In genomic region chr5:158115468-158115867, GRCh38 we compare ENCODE assay signal across 19 cellular contexts.
DNase-seq lines count a peak whose midpoint lies in the region; ATAC-seq and TF ChIP-seq lines count a peak whose summit lies in the region.
"Had no signal": no experiment of that assay in that cellular context is flagged by ENCODE, and none has a peak within 500 bp of the region (broad histone marks: within the 10 kb centered on the region; RNA-seq: fewer than 3 reads in every experiment).

No MANE protein-coding gene starts in this region.

- no peak for ATAC-seq in activated naive CD8-positive, alpha-beta T cell treated with anti-CD3 and anti-CD28 coated beads, Interleukin-2, amount 50 U/mL, for 24 hours
- ATAC-seq: A549 had no signal

- H3K4me3 ChIP-seq in AG10803 (ENCODE audit: low read length), result no peak overlapping the region
- H3K4me3 ChIP-seq in fibroblast of villous mesenchyme (ENCODE audit: low read depth, low read length), result no peak overlapping the region
- H3K4me3 ChIP-seq: A549, SK-N-MC had no signal

- H3K4me3 Mint-ChIP-seq in activated naive CD8-positive, alpha-beta T cell treated with anti-CD3 and anti-CD28 coated beads, Interleukin-2, amount 50 U/mL, for 24 hours, result no peak overlapping the region
- H3K4me3 Mint-ChIP-seq: H9 had no signal

- H3K27ac Mint-ChIP-seq in activated naive CD8-positive, alpha-beta T cell treated with anti-CD3 and anti-CD28 coated beads, Interleukin-2, amount 50 U/mL, for 24 hours, result no peak overlapping the region
- H3K27ac Mint-ChIP-seq: H9 had no signal

- no peaks in the 10 kb centered on the region for H3K4me1 Mint-ChIP-seq in activated naive CD8-positive, alpha-beta T cell treated with anti-CD3 and anti-CD28 coated beads, Interleukin-2, amount 50 U/mL, for 24 hours
- H3K4me1 Mint-ChIP-seq: H9 had no signal

- TF ChIP-seq CTCF in AG10803 (conservative IDR thresholded peaks at IDR 0.05; ENCODE audit: low read length), result no peak
- no peak for TF ChIP-seq CTCF in fibroblast of villous mesenchyme (IDR thresholded peaks at IDR 0.05; ENCODE audit: insufficient read depth, low read depth, low read length)

- no peaks in the 10 kb centered on the region for H3K9me3 Mint-ChIP-seq in activated naive CD8-positive, alpha-beta T cell treated with anti-CD3 and anti-CD28 coated beads, Interleukin-2, amount 50 U/mL, for 24 hours
- H3K9me3 Mint-ChIP-seq: H9 had no signal

- peaks cover 16% of the 10 kb centered on the region for H3K27me3 Mint-ChIP-seq in activated naive CD8-positive, alpha-beta T cell treated with anti-CD3 and anti-CD28 coated beads, Interleukin-2, amount 50 U/mL, for 24 hours

- H3K36me3 Mint-ChIP-seq in activated naive CD8-positive, alpha-beta T cell treated with anti-CD3 and anti-CD28 coated beads, Interleukin-2, amount 50 U/mL, for 24 hours (ENCODE audit: low read depth), result no peaks in the 10 kb centered on the region

- peak; percentile 47 for DNase-seq in AG10803 (ENCODE audit: low read depth)
- peak; percentile 34 for DNase-seq in LHCN-M2 (ENCODE audit: low read depth)
- DNase-seq in fibroblast of villous mesenchyme (ENCODE audit: low read depth), result peak; percentile 7
- DNase-seq in stromal cell of bone marrow (ENCODE audit: low read depth), result peak; percentile 67
- DNase-seq in activated naive CD8-positive, alpha-beta T cell treated with anti-CD3 and anti-CD28 coated beads, Interleukin-2, amount 50 U/mL, for 24 hours, result no peak
- DNase-seq in NCI-H1436 treated with DMSO at 0.1 percent for 48 hours (lab: John Stamatoyannopoulos, UW), result no peak
- no peak for DNase-seq in COR-L47 (lab: John Stamatoyannopoulos, UW)
- DNase-seq: DMS153, DND-41, H9, NCI-H1092, NCI-H146, NCI-H2029, NCI-H446, NCI-H524 treated with DMSO at 0.1 percent for 48 hours, NCI-H774, SIG-M5 had no signal

Comparison
In these comparisons a context has a peak if more than half of its experiments do, and no peak if none do; other contexts are left out.
1. DNase-seq: peak in AG10803 (single experiment), LHCN-M2 (single experiment), fibroblast of villous mesenchyme (single experiment) and stromal cell of bone marrow (single experiment); none in activated naive CD8-positive, alpha-beta T cell treated with anti-CD3 and anti-CD28 coated beads, Interleukin-2, amount 50 U/mL, for 24 hours (single experiment), NCI-H1436 treated with DMSO at 0.1 percent for 48 hours (single experiment) and COR-L47 (single experiment).